ENCODE assay signal across 10 cellular contexts in genomic region chr20:25053207-25054132, GRCh38. TPM values are rescaled to one million over a fixed set of nuclear protein-coding genes. Genes with fewer than 3 reads are reported as not detected.
DNase-seq lines count a peak whose midpoint lies in the region; ATAC-seq and TF ChIP-seq lines count a peak whose summit lies in the region.
"Had no signal": no experiment of that assay in that cellular context is flagged by ENCODE, and none has a peak within 500 bp of the region (broad histone marks: within the 10 kb centered on the region; RNA-seq: fewer than 3 reads in every experiment).

No MANE protein-coding gene starts in this region.

- H3K27me3 Mint-ChIP-seq in activated CD4-positive, alpha-beta T cell treated with anti-CD3 and anti-CD28 coated beads for 36 hours, result no peaks in the 10 kb centered on the region

- no peak overlapping the region for H3K4me3 Mint-ChIP-seq in activated CD4-positive, alpha-beta T cell treated with anti-CD3 and anti-CD28 coated beads for 36 hours
- H3K4me3 Mint-ChIP-seq in stimulated activated effector memory CD8-positive, alpha-beta T cell treated with anti-CD3 and anti-CD28 coated beads, Interleukin-12 subunit alpha, Interleukin-12 subunit beta, amount 100 ng/mL, for 72 hours, result no peak overlapping the region
- H3K4me3 Mint-ChIP-seq: H9 had no signal

- H3K27ac Mint-ChIP-seq in activated CD4-positive, alpha-beta T cell treated with anti-CD3 and anti-CD28 coated beads for 36 hours, result no peak overlapping the region
- no peak overlapping the region for H3K27ac Mint-ChIP-seq in stimulated activated effector memory CD8-positive, alpha-beta T cell treated with anti-CD3 and anti-CD28 coated beads, Interleukin-12 subunit alpha, Interleukin-12 subunit beta, amount 100 ng/mL, for 72 hours
- H3K27ac Mint-ChIP-seq: H9 had no signal

- no peak overlapping the region for H3K4me3 ChIP-seq in lung
- no peak overlapping the region for H3K4me3 ChIP-seq in upper lobe of left lung

- TF ChIP-seq POLR2A in upper lobe of left lung (IDR thresholded peaks at IDR 0.05), result no peak

- H3K36me3 ChIP-seq in lung (ENCODE audit: control insufficient read depth in 2 of 2, insufficient read depth in 2 of 2, low read length in 2 of 2) (peaks cover 0 to 4% of the 10 kb centered on the region in 2 donors), upper lobe of left lung (peaks cover 0 to 3% (median 0%) of the 10 kb centered on the region in 4 donors)

- CTCF ChIA-PET in activated CD4-positive, alpha-beta T cell treated with anti-CD3 and anti-CD28 coated beads for 36 hours (lab: Charles Lee), result no interaction called here

- intact Hi-C loops in activated CD4-positive, alpha-beta T cell treated with anti-CD3 and anti-CD28 coated beads for 36 hours (cut with DNase I, micrococcal nuclease), result loop anchor here in 1 of 2 experiments (10.0 kb wide), 1 partner anchor 1689 kb away; the partner anchor contains the start of gene GZF1

- DNase-seq in activated CD4-positive, alpha-beta T cell treated with anti-CD3 and anti-CD28 coated beads for 36 hours, result peak; percentile 2
- DNase-seq in activated CD4-positive, alpha-beta T cell treated with anti-CD3 and anti-CD28 coated beads for 48 hours, result no peak
- DNase-seq in cerebellar nuclear complex (lab: John Stamatoyannopoulos, UW) (peak; percentile 23 to 76), lung (ENCODE audit: low spot score) (no peak), upper lobe of left lung (peak in 1 of 2 donors; percentile 30)
- DNase-seq in stimulated activated CD4-positive, alpha-beta T cell treated with anti-CD3 and anti-CD28 coated beads, Interleukin-15, amount 100 ng/mL, for 24 hours, result no peak
- DNase-seq in stimulated activated effector memory CD8-positive, alpha-beta T cell treated with anti-CD3 and anti-CD28 coated beads, Interleukin-12 subunit alpha, Interleukin-12 subunit beta, amount 100 ng/mL, for 72 hours (ENCODE audit: low spot score in 2 of 2), result no peak
- DNase-seq: H9, NCI-H2171 treated with DMSO at 0.1 percent for 48 hours had no signal

- no peak for TF ChIP-seq EP300 in upper lobe of left lung (IDR thresholded peaks at IDR 0.05)

- TF ChIP-seq CTCF in lung (IDR thresholded peaks at IDR 0.05; ENCODE audit: control extremely low read depth, extremely low read depth) (no peak), upper lobe of left lung (IDR thresholded peaks at IDR 0.05) (no peak)

- peak overlapping the region; percentile 82 to 97 for H3K27ac ChIP-seq in lung (ENCODE audit: low read depth in 1 of 2, low read length in 1 of 2)
- peak overlapping the region; percentile 62 to 95 (median 84) for H3K27ac ChIP-seq in upper lobe of left lung

- ATAC-seq in activated CD4-positive, alpha-beta T cell treated with anti-CD3 and anti-CD28 coated beads for 36 hours, result no peak
- ATAC-seq in lung (ENCODE audit: insufficient read depth, low FRiP score) (no peak), upper lobe of left lung (ENCODE audit: low FRiP score in 2 of 2) (no peak), GM21825 (IDR thresholded peaks at IDR 0.05; ENCODE audit: unreplicated experiment) (no peak)
- no peak for ATAC-seq in stimulated activated effector memory CD8-positive, alpha-beta T cell treated with anti-CD3 and anti-CD28 coated beads, Interleukin-12 subunit alpha, Interleukin-12 subunit beta, amount 100 ng/mL, for 72 hours

- H3K4me1 Mint-ChIP-seq in activated CD4-positive, alpha-beta T cell treated with anti-CD3 and anti-CD28 coated beads for 36 hours, result peaks cover 55% of the 10 kb centered on the region
- H3K4me1 Mint-ChIP-seq in stimulated activated effector memory CD8-positive, alpha-beta T cell treated with anti-CD3 and anti-CD28 coated beads, Interleukin-12 subunit alpha, Interleukin-12 subunit beta, amount 100 ng/mL, for 72 hours, result peaks cover 78% of the 10 kb centered on the region

- POLR2A ChIA-PET in activated CD4-positive, alpha-beta T cell treated with anti-CD3 and anti-CD28 coated beads for 36 hours (lab: Charles Lee), result no interaction called here

- WGBS in lung, 2 donors, result 28 to 31% methylated on average over 13 of the region's 13 CpGs
- WGBS in upper lobe of left lung, 2 donors, result 28 to 32% methylated on average over 13 of the region's 13 CpGs

- H3K4me1 ChIP-seq in lung (ENCODE audit: control insufficient read depth in 2 of 2, insufficient read depth in 2 of 2, low read length in 2 of 2) (peaks cover 49 to 53% of the 10 kb centered on the region in 2 donors), upper lobe of left lung (peaks cover 61 to 86% (median 78%) of the 10 kb centered on the region in 4 donors)

- H3K27me3 ChIP-seq in lung (ENCODE audit: control insufficient read depth, insufficient read depth) (no peaks in the 10 kb centered on the region), upper lobe of left lung (no peaks in the 10 kb centered on the region)

- H3K9me3 ChIP-seq in lung (ENCODE audit: control insufficient read depth in 2 of 2, insufficient read depth in 1 of 2, low read length in 1 of 2) (no peaks in the 10 kb centered on the region), upper lobe of left lung (no peaks in the 10 kb centered on the region)

- H3K36me3 Mint-ChIP-seq in activated CD4-positive, alpha-beta T cell treated with anti-CD3 and anti-CD28 coated beads for 36 hours (ENCODE audit: low read depth), result no peaks in the 10 kb centered on the region
- H3K36me3 Mint-ChIP-seq in stimulated activated effector memory CD8-positive, alpha-beta T cell treated with anti-CD3 and anti-CD28 coated beads, Interleukin-12 subunit alpha, Interleukin-12 subunit beta, amount 100 ng/mL, for 72 hours, result peaks cover 5% of the 10 kb centered on the region

- H3K9me3 Mint-ChIP-seq in activated CD4-positive, alpha-beta T cell treated with anti-CD3 and anti-CD28 coated beads for 36 hours (ENCODE audit: low read depth), result no peaks in the 10 kb centered on the region
- H3K9me3 Mint-ChIP-seq in stimulated activated effector memory CD8-positive, alpha-beta T cell treated with anti-CD3 and anti-CD28 coated beads, Interleukin-12 subunit alpha, Interleukin-12 subunit beta, amount 100 ng/mL, for 72 hours, result no peaks in the 10 kb centered on the region
- H3K9me3 Mint-ChIP-seq: H9 had no signal

RNA-seq across cellular contexts. Expression of gene ACSS1, which starts 4.5 kb away (rescaled TPM):
- total RNA-seq in activated CD4-positive, alpha-beta T cell treated with anti-CD3 and anti-CD28 coated beads for 36 hours, result 10 to 100 TPM in 1 of 2 experiments, 1 to 10 TPM in 1; 8.5 to 10.7 TPM
- 10 to 100 TPM; 33.6 to 38.9 TPM for total RNA-seq in lung
- polyA plus RNA-seq in lung, result 10 to 100 TPM; 15.8 to 20.3 TPM
- 100 to 1,000 TPM in 1 of 6 donors, 10 to 100 TPM in 5; 39.7 to 122 (median 58.1) TPM for total RNA-seq in upper lobe of left lung

RNA-seq across cellular contexts. Expression of gene VSX1, which starts 28.5 kb away (rescaled TPM):
- total RNA-seq in activated CD4-positive, alpha-beta T cell treated with anti-CD3 and anti-CD28 coated beads for 36 hours, result not detected
- total RNA-seq in lung (not detected), upper lobe of left lung (not detected)
- not detected for polyA plus RNA-seq in lung
- total RNA-seq: H9 had no signal

Comparison
In these comparisons a context has a peak if more than half of its experiments do, and no peak if none do; other contexts are left out.
1. DNase-seq: peak in activated CD4-positive, alpha-beta T cell treated with anti-CD3 and anti-CD28 coated beads for 36 hours (single experiment) and cerebellar nuclear complex (2 of 2); none in activated CD4-positive, alpha-beta T cell treated with anti-CD3 and anti-CD28 coated beads for 48 hours (single experiment), lung (single experiment), stimulated activated CD4-positive, alpha-beta T cell treated with anti-CD3 and anti-CD28 coated beads, Interleukin-15, amount 100 ng/mL, for 24 hours (single experiment) and stimulated activated effector memory CD8-positive, alpha-beta T cell treated with anti-CD3 and anti-CD28 coated beads, Interleukin-12 subunit alpha, Interleukin-12 subunit beta, amount 100 ng/mL, for 72 hours (0 of 2).